8 cellular contexts compared by ENCODE assay signal in genomic region chr14:20971705-20972021, GRCh38. TPM values are rescaled to one million over a fixed set of nuclear protein-coding genes. Genes with fewer than 3 reads are reported as not detected.
A peak's percentile ranks its signal among the peaks of the same experiment; 100 is the strongest.
DNase-seq lines count a peak whose midpoint lies in the region; ATAC-seq, FAIRE-seq and TF ChIP-seq lines count a peak whose summit lies in the region.

No MANE protein-coding gene starts in this region.

- RAD21 ChIA-PET in GM12878 (lab: Charles Lee; ENCODE audit: unreplicated experiment), result interaction anchor here (1.4 to 1.9 kb wide), 4 partner anchors 11 to 279 kb away, joined by 3 to 10 read pairs (median 5); no protein-coding TSS in a partner anchor

- no peaks in the 10 kb centered on the region for H3K9me3 Mint-ChIP-seq in CD8-positive, alpha-beta T cell
- no peaks in the 10 kb centered on the region for H3K9me3 Mint-ChIP-seq in mesothelial cell of epicardium

- BruUV-seq in GM12878 (replicated peaks; lab: Mats Ljungman, UMichigan), result no TSS peak

- TF ChIP-seq CTCF in CD8-positive, alpha-beta T cell (IDR thresholded peaks at IDR 0.05), result no peak
- TF ChIP-seq CTCF in GM12878 (IDR thresholded peaks at IDR 0.05 in 2 of 3, conservative IDR thresholded peaks at IDR 0.05 in 1 of 3; ENCODE audit: control insufficient read depth in 2 of 3, extremely low read depth in 1 of 3, insufficient read depth in 1 of 3, low read depth in 3 of 3, low read length in 3 of 3) (no peak), mesothelial cell of epicardium (IDR thresholded peaks at IDR 0.05; ENCODE audit: unreplicated experiment) (no peak)

- no peaks in the 10 kb centered on the region for H3K79me2 ChIP-seq in GM12878 (ENCODE audit: control insufficient read depth, insufficient read depth, low read length)

- 11% methylated on average over 8 of the region's 8 CpGs for WGBS in GM12878 (ENCODE audit: insufficient coverage, insufficient replicate concordance, low lambda C conversion rate, missing lambda C conversion rate)

- peak overlapping the region; percentile 92 for H3K4me3 Mint-ChIP-seq in CD8-positive, alpha-beta T cell
- H3K4me3 Mint-ChIP-seq in mesothelial cell of epicardium, result peak overlapping the region; percentile 89

- peak overlapping the region; percentile 71 for H3K4me2 ChIP-seq in GM12878 (ENCODE audit: control insufficient read depth, insufficient read depth)

- peak; percentile 18 for ATAC-seq in CD8-positive, alpha-beta T cell
- ATAC-seq in HG02938 (IDR thresholded peaks at IDR 0.05; ENCODE audit: unreplicated experiment), result peak; percentile 28
- ATAC-seq in GM12878, result peak; percentile 43; the same call in 2 of the 3 replicates

- H4K20me1 ChIP-seq in GM12878 (ENCODE audit: control insufficient read depth, insufficient read depth), result no peaks in the 10 kb centered on the region

- no peak for DNase-seq in CD8-positive, alpha-beta T cell
- DNase-seq in GM12878 (ENCODE audit: low read depth, low spot score) (no peak), mesothelial cell of epicardium (ENCODE audit: low spot score in 2 of 2, unreplicated experiment in 2 of 2) (no peak), caudate nucleus (lab: John Stamatoyannopoulos, UW) (no peak), NCI-H2196 (lab: John Stamatoyannopoulos, UW; ENCODE audit: unreplicated experiment) (no peak), kidney tubule cell (ENCODE audit: low spot score) (no peak), amygdala (lab: John Stamatoyannopoulos, UW) (no peak)

- no peak for TF ChIP-seq POLR2A in GM12878 (IDR thresholded peaks at IDR 0.05; ENCODE audit: low read depth, low read length)

- in situ Hi-C loops in GM12878 (cut with MboI), result no loop called here

- H3K4me3 ChIP-seq in CD8-positive, alpha-beta T cell (ENCODE audit: low read depth, low read length), result peak overlapping the region; percentile 80
- 0 out of 2 replicates have a peak overlapping the region, but pooled peaks have one; percentile 60 for H3K4me3 ChIP-seq in GM12878

- H3K36me3 Mint-ChIP-seq in CD8-positive, alpha-beta T cell, result no peaks in the 10 kb centered on the region
- no peaks in the 10 kb centered on the region for H3K36me3 Mint-ChIP-seq in mesothelial cell of epicardium

- TF ChIP-seq EP300 in GM12878 (IDR thresholded peaks at IDR 0.05; ENCODE audit: borderline replicate concordance in 1 of 2, control insufficient read depth in 1 of 2, low read depth in 2 of 2, low read length in 2 of 2), result no peak

- H2AFZ ChIP-seq in GM12878 (ENCODE audit: control insufficient read depth, low read depth, low read length), result peak overlapping the region; percentile 63

- H3K27me3 ChIP-seq in CD8-positive, alpha-beta T cell (ENCODE audit: insufficient read depth, low read length), result no peaks in the 10 kb centered on the region
- no peaks in the 10 kb centered on the region; a peak in 1 of 4 replicates for H3K27me3 ChIP-seq in GM12878 (replicated peaks in 1 of 2; ENCODE audit: control insufficient read depth in 2 of 2, insufficient read depth in 2 of 2, low read length in 1 of 2)

- no peaks in the 10 kb centered on the region for H3K36me3 ChIP-seq in CD8-positive, alpha-beta T cell (ENCODE audit: insufficient read depth, low read length)
- no peaks in the 10 kb centered on the region for H3K36me3 ChIP-seq in GM12878 (ENCODE audit: control insufficient read depth in 2 of 2, insufficient read depth in 2 of 2, low read length in 1 of 2)

- intact Hi-C loops in CD8-positive, alpha-beta T cell (cut with DNase I, micrococcal nuclease), result loop anchor here (1.0 to 10.0 kb wide), 11 partner anchors 10 to 637 kb away; partner anchors contain the start of genes APEX1 (in 1 of the 2), CCNB1IP1 (in 1 of the 2), METTL17 (in 1 of the 2) and RNASE4 (in 1 of the 2)
- intact Hi-C loops in GM12878 (cut with micrococcal nuclease; ENCODE audit: unreplicated experiment), result loop anchor here (1.0 to 2.0 kb wide), 2 partner anchors 113 to 274 kb away; no protein-coding TSS in a partner anchor

- SMC1A ChIA-PET in GM12878 (lab: Charles Lee; ENCODE audit: uncharacterized antibody, unreplicated experiment), result interaction anchor here (2.3 kb wide), 1 partner anchor 113 kb away, joined by 20 read pairs; no protein-coding TSS in a partner anchor

- H3K9me3 ChIP-seq in CD8-positive, alpha-beta T cell (ENCODE audit: low read length), result no peaks in the 10 kb centered on the region
- H3K9me3 ChIP-seq in GM12878 (replicated peaks; ENCODE audit: control insufficient read depth, insufficient read depth, low read length), result no peaks in the 10 kb centered on the region

- CTCF ChIA-PET in CD8-positive, alpha-beta T cell (lab: Charles Lee), result interaction anchor here (1.1 to 5.3 kb wide), 21 partner anchors 9 to 277 kb away, joined by 3 to 40 read pairs (median 6); partner anchors contain the start of gene TPPP2
- CTCF ChIA-PET in GM12878 (lab: Yijun Ruan, JAX), result interaction anchor here (0.5 to 5.2 kb wide), 20 partner anchors 7 to 508 kb away, joined by 3 to 61 read pairs (median 5); partner anchors contain the start of gene ARHGEF40

- H3K4me1 Mint-ChIP-seq in CD8-positive, alpha-beta T cell (ENCODE audit: low read depth), result peaks cover 10% of the 10 kb centered on the region
- H3K4me1 Mint-ChIP-seq in mesothelial cell of epicardium, result peaks cover 25% of the 10 kb centered on the region

- FAIRE-seq in GM12878 (lab: Jason Lieb, UNC), result no peak

- H3K27ac ChIP-seq in CD8-positive, alpha-beta T cell (ENCODE audit: low read depth, low read length), result no peak overlapping the region
- no peak overlapping the region for H3K27ac ChIP-seq in GM12878 (ENCODE audit: control insufficient read depth, insufficient read depth)
- no peak overlapping the region for H3K27ac ChIP-seq in caudate nucleus (ENCODE audit: low read depth, low read length)

- no peak overlapping the region for H3K9ac ChIP-seq in GM12878 (ENCODE audit: control insufficient read depth, insufficient read depth, low read length)

- peaks cover 23% of the 10 kb centered on the region for H3K27me3 Mint-ChIP-seq in CD8-positive, alpha-beta T cell (ENCODE audit: low read depth)
- H3K27me3 Mint-ChIP-seq in mesothelial cell of epicardium (ENCODE audit: low read depth), result no peaks in the 10 kb centered on the region

- POLR2A ChIA-PET in CD8-positive, alpha-beta T cell (lab: Charles Lee), result interaction anchor here (0.9 kb wide), 1 partner anchor 98 kb away, joined by 3 read pairs; no protein-coding TSS in a partner anchor
- POLR2A ChIA-PET in GM12878 (lab: Charles Lee), result no interaction called here

- peaks cover 11% of the 10 kb centered on the region for H3K4me1 ChIP-seq in CD8-positive, alpha-beta T cell (ENCODE audit: insufficient read depth, low read length)
- no peaks in the 10 kb centered on the region for H3K4me1 ChIP-seq in GM12878 (ENCODE audit: control insufficient read depth, insufficient read depth, low read length)

- H3K27ac Mint-ChIP-seq in CD8-positive, alpha-beta T cell, result no peak overlapping the region
- H3K27ac Mint-ChIP-seq in mesothelial cell of epicardium, result peak overlapping the region; percentile 96

- TF ChIP-seq RAD21 in GM12878 (IDR thresholded peaks at IDR 0.05; ENCODE audit: insufficient read depth, low read depth, low read length), result no peak

RNA-seq across cellular contexts. Expression of gene RNASE2, which starts 16.4 kb away (rescaled TPM):
- not detected for total RNA-seq in CD8-positive, alpha-beta T cell
- not detected in 2 replicates for total RNA-seq in GM12878 (2013; cell fraction: nucleolus; rRNA removed)
- total RNA-seq in GM12878 (2014; rRNA removed), result not detected in 2 replicates
- not detected in 2 replicates for total RNA-seq in GM12878 (2014; rRNA removed; fragmentation: Illumina TruSeq; extraction: Trizol)
- not detected in 2 replicates for total RNA-seq in GM12878 (2021)
- not detected for polyA plus RNA-seq in GM12878 (2011; ENCODE audit: low read depth)
- not detected in 2 replicates for polyA plus RNA-seq in GM12878 (2011; rRNA removed)
- polyA plus RNA-seq in GM12878 (2011; cell fraction: cytosol; rRNA removed), result not detected in 2 replicates
- polyA plus RNA-seq in GM12878 (2011; cell fraction: nucleus; rRNA removed), result not detected in 2 replicates
- not detected in 2 replicates for polyA plus RNA-seq in GM12878 (2012)
- not detected in 2 replicates for polyA plus RNA-seq in GM12878 (2014; fragmentation: Illumina TruSeq; extraction: Trizol)
- polyA plus RNA-seq in GM12878 (2014; fragmentation: Nextera tagmentation; extraction: Ambion mirVana), result not detected
- polyA plus RNA-seq in GM12878 (2014; rRNA removed), result not detected in 2 replicates
- polyA plus RNA-seq in GM12878 (2016; fragmentation: Nextera tagmentation; extraction: Ambion mirVana), result not detected
- polyA minus RNA-seq in GM12878 (2011; rRNA and poly(A)+ RNA removed), result not detected in 2 replicates
- polyA minus RNA-seq in GM12878 (2011; cell fraction: cytosol; rRNA and poly(A)+ RNA removed), result not detected in 2 replicates
- polyA minus RNA-seq in GM12878 (2011; cell fraction: nucleus; rRNA and poly(A)+ RNA removed), result not detected in 2 replicates
- not detected in 3 replicates for total RNA-seq in mesothelial cell of epicardium

RNA-seq across cellular contexts. Expression of gene METTL17, which starts 18.1 kb away (rescaled TPM):
- 10 to 100 TPM; 82.3 to 88.8 TPM for total RNA-seq in CD8-positive, alpha-beta T cell
- 151 and 154 TPM in 2 replicates for total RNA-seq in GM12878 (2013; cell fraction: nucleolus; rRNA removed)
- total RNA-seq in GM12878 (2014; rRNA removed) (106 and 109 TPM in 2 replicates), GM12878 (2014; rRNA removed; fragmentation: Illumina TruSeq; extraction: Trizol) (70.4 and 70.8 TPM in 2 replicates), GM12878 (2021) (78.1 and 85.3 TPM in 2 replicates), mesothelial cell of epicardium (72.4 to 78.7 TPM (median 73.4 TPM) in 3 replicates)
- 105 TPM for polyA plus RNA-seq in GM12878 (2011; ENCODE audit: low read depth)
- polyA plus RNA-seq in GM12878 (2011; rRNA removed) (110 and 130 TPM in 2 replicates), GM12878 (2014; fragmentation: Illumina TruSeq; extraction: Trizol) (94.9 and 99.1 TPM in 2 replicates), GM12878 (2014; fragmentation: Nextera tagmentation; extraction: Ambion mirVana) (10 to 100 TPM; 86.8 to 95.4 TPM), GM12878 (2014; rRNA removed) (122 and 129 TPM in 2 replicates), GM12878 (2016; fragmentation: Nextera tagmentation; extraction: Ambion mirVana) (100 to 1,000 TPM in 1 of 2 experiments, 10 to 100 TPM in 1; 99.6 to 110 TPM)
- 128 and 139 TPM in 2 replicates for polyA plus RNA-seq in GM12878 (2011; cell fraction: cytosol; rRNA removed)
- polyA plus RNA-seq in GM12878 (2011; cell fraction: nucleus; rRNA removed), result 481 and 484 TPM in 2 replicates
- 53.9 and 63.8 TPM in 2 replicates for polyA plus RNA-seq in GM12878 (2012)
- 57.2 and 65.5 TPM in 2 replicates for polyA minus RNA-seq in GM12878 (2011; rRNA and poly(A)+ RNA removed)
- polyA minus RNA-seq in GM12878 (2011; cell fraction: cytosol; rRNA and poly(A)+ RNA removed), result 20.0 and 21.1 TPM in 2 replicates
- polyA minus RNA-seq in GM12878 (2011; cell fraction: nucleus; rRNA and poly(A)+ RNA removed), result 69.5 and 90.8 TPM in 2 replicates

RNA-seq across cellular contexts. Expression of gene SLC39A2, which starts 27.4 kb away (rescaled TPM):
- under 1 TPM; 0.33 to 0.62 TPM for total RNA-seq in CD8-positive, alpha-beta T cell
- total RNA-seq in GM12878 (2013; cell fraction: nucleolus; rRNA removed), result not detected in 2 replicates
- not detected in 2 replicates for total RNA-seq in GM12878 (2014; rRNA removed)
- total RNA-seq in GM12878 (2014; rRNA removed; fragmentation: Illumina TruSeq; extraction: Trizol), result not detected in 2 replicates
- total RNA-seq in GM12878 (2021), result not detected in 2 replicates
- polyA plus RNA-seq in GM12878 (2011; ENCODE audit: low read depth), result not detected
- 0.11 and 0.13 TPM in 2 replicates for polyA plus RNA-seq in GM12878 (2011; rRNA removed)
- 0.06 and 0.12 TPM in 2 replicates for polyA plus RNA-seq in GM12878 (2011; cell fraction: cytosol; rRNA removed)
- polyA plus RNA-seq in GM12878 (2011; cell fraction: nucleus; rRNA removed), result 0.37 and 0.40 TPM in 2 replicates
- 0.12 and 0.17 TPM in 2 replicates for polyA plus RNA-seq in GM12878 (2012)
- 0.10 and 0.17 TPM in 2 replicates for polyA plus RNA-seq in GM12878 (2014; fragmentation: Illumina TruSeq; extraction: Trizol)
- not detected for polyA plus RNA-seq in GM12878 (2014; fragmentation: Nextera tagmentation; extraction: Ambion mirVana)
- polyA plus RNA-seq in GM12878 (2014; rRNA removed), result 0.06 and 0.11 TPM in 2 replicates
- polyA plus RNA-seq in GM12878 (2016; fragmentation: Nextera tagmentation; extraction: Ambion mirVana), result under 1 TPM in 1 of 2 experiments, not detected in 1; 0.14 TPM
- 0.22 and 0.36 TPM in 2 replicates for polyA minus RNA-seq in GM12878 (2011; rRNA and poly(A)+ RNA removed)
- not detected in 2 replicates for polyA minus RNA-seq in GM12878 (2011; cell fraction: cytosol; rRNA and poly(A)+ RNA removed)
- 0.24 and 0.48 TPM in 2 replicates for polyA minus RNA-seq in GM12878 (2011; cell fraction: nucleus; rRNA and poly(A)+ RNA removed)
- 2.7 to 3.3 TPM (median 3.1 TPM) in 3 replicates for total RNA-seq in mesothelial cell of epicardium

RNA-seq across cellular contexts. Expression of gene NDRG2, which starts 53.2 kb away (rescaled TPM):
- 10 to 100 TPM; 18.9 to 24.8 TPM for total RNA-seq in CD8-positive, alpha-beta T cell
- total RNA-seq in GM12878 (2013; cell fraction: nucleolus; rRNA removed), result not detected in 2 replicates
- total RNA-seq in GM12878 (2014; rRNA removed) (not detected in 2 replicates), GM12878 (2014; rRNA removed; fragmentation: Illumina TruSeq; extraction: Trizol) (not detected in 2 replicates), GM12878 (2021) (0.49 and 0.56 TPM in 2 replicates), mesothelial cell of epicardium (104 to 105 TPM (median 104 TPM) in 3 replicates)
- not detected for polyA plus RNA-seq in GM12878 (2011; ENCODE audit: low read depth)
- polyA plus RNA-seq in GM12878 (2011; rRNA removed) (not detected in 2 replicates), GM12878 (2014; fragmentation: Illumina TruSeq; extraction: Trizol) (not detected in 2 replicates), GM12878 (2014; fragmentation: Nextera tagmentation; extraction: Ambion mirVana) (not detected), GM12878 (2014; rRNA removed) (not detected in 2 replicates), GM12878 (2016; fragmentation: Nextera tagmentation; extraction: Ambion mirVana) (under 1 TPM in 1 of 2 experiments, not detected in 1; 0.15 TPM)
- 0.15 TPM in 1 of 2 replicates, not detected in the other for polyA plus RNA-seq in GM12878 (2011; cell fraction: cytosol; rRNA removed)
- polyA plus RNA-seq in GM12878 (2011; cell fraction: nucleus; rRNA removed), result 0.19 TPM in 1 of 2 replicates, not detected in the other
- polyA plus RNA-seq in GM12878 (2012), result 0.22 TPM in 1 of 2 replicates, not detected in the other
- not detected in 2 replicates for polyA minus RNA-seq in GM12878 (2011; rRNA and poly(A)+ RNA removed)
- polyA minus RNA-seq in GM12878 (2011; cell fraction: cytosol; rRNA and poly(A)+ RNA removed), result not detected in 2 replicates
- polyA minus RNA-seq in GM12878 (2011; cell fraction: nucleus; rRNA and poly(A)+ RNA removed), result not detected in 2 replicates

RNA-seq across cellular contexts. Expression of gene TPPP2, which starts 58.4 kb away (rescaled TPM):
- not detected for total RNA-seq in CD8-positive, alpha-beta T cell
- total RNA-seq in GM12878 (2013; cell fraction: nucleolus; rRNA removed), result not detected in 2 replicates
- total RNA-seq in GM12878 (2014; rRNA removed) (not detected in 2 replicates), GM12878 (2014; rRNA removed; fragmentation: Illumina TruSeq; extraction: Trizol) (not detected in 2 replicates), GM12878 (2021) (not detected in 2 replicates), mesothelial cell of epicardium (0.47 to 0.58 TPM in 2 of 3 replicates, not detected in the other)
- polyA plus RNA-seq in GM12878 (2011; ENCODE audit: low read depth), result not detected
- polyA plus RNA-seq in GM12878 (2011; rRNA removed) (not detected in 2 replicates), GM12878 (2014; fragmentation: Illumina TruSeq; extraction: Trizol) (not detected in 2 replicates), GM12878 (2014; fragmentation: Nextera tagmentation; extraction: Ambion mirVana) (not detected), GM12878 (2014; rRNA removed) (not detected in 2 replicates), GM12878 (2016; fragmentation: Nextera tagmentation; extraction: Ambion mirVana) (not detected)
- polyA plus RNA-seq in GM12878 (2011; cell fraction: cytosol; rRNA removed), result not detected in 2 replicates
- polyA plus RNA-seq in GM12878 (2011; cell fraction: nucleus; rRNA removed), result not detected in 2 replicates
- polyA plus RNA-seq in GM12878 (2012), result not detected in 2 replicates
- not detected in 2 replicates for polyA minus RNA-seq in GM12878 (2011; rRNA and poly(A)+ RNA removed)
- polyA minus RNA-seq in GM12878 (2011; cell fraction: cytosol; rRNA and poly(A)+ RNA removed), result not detected in 2 replicates
- polyA minus RNA-seq in GM12878 (2011; cell fraction: nucleus; rRNA and poly(A)+ RNA removed), result not detected in 2 replicates
